Comparison of ENCODE assay signal across 10 cellular contexts in the genomic region with DNA sequence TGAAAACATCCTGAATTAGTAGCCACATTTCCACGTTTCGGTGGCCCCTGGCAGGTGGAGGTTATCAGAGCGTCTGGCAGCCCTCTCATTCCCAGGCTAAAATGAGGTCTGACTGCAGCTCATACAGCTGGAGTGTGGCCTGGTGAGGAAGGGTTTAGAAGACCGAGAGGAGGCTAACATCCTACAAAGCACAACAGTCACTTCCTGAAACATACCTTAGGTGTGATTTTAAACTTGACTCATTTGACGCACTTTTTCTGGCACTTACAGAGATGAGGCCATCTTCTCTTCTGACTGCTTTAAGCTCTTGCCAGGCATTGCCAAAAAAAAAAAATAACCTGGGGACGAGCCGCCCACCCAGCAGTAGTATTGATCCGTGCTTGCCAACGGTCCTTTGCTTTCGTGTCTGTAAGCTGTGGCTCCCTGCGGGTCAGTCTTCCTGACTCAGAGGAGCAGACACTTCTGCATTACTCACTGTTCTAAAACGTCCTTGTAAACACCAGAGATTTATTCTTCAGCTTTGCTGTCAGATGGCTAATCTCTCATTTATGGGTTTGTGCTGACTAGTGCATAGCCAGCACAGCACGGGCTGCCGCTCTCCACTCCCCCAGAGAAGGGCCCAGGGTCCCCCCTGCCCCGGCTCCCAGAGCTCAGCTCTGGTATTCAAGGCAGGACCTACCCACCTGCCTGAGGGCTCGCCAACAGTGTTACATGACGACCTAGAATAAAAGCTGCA.
DNase-seq lines count a peak whose midpoint lies in the region; ATAC-seq and TF ChIP-seq lines count a peak whose summit lies in the region.
"Had no signal": no experiment of that assay in that cellular context is flagged by ENCODE, and none has a peak within 500 bp of the region (broad histone marks: within the 10 kb centered on the region; RNA-seq: fewer than 3 reads in every experiment).

No MANE protein-coding gene starts in this region.

- H3K4me1 Mint-ChIP-seq in GM23338: peaks cover 52% of the 10 kb centered on the region

- no peak overlapping the region for H3K27ac Mint-ChIP-seq in GM23338
- H3K27ac Mint-ChIP-seq: dendritic cell treated with granulocyte-macrophage colony-stimulating factor and Interleukin-4, amounts not matched to agents 40 ng/mL and 50 ng/mL, for 4 days had no signal

- H3K9me2 ChIP-seq in GM23338 (ENCODE audit: insufficient read depth): no peaks in the 10 kb centered on the region

- H3K9me3 ChIP-seq in SJSA1 (replicated peaks) (no peaks in the 10 kb centered on the region), skeletal muscle satellite cell (replicated peaks; ENCODE audit: low read length) (no peaks in the 10 kb centered on the region)

- no peak overlapping the region; the same call in 1 of the 2 replicates for H3K4me2 ChIP-seq in GM23338
- H3K4me2 ChIP-seq in skeletal muscle satellite cell (ENCODE audit: low read length): peak overlapping the region; percentile 67

- H3K79me2 ChIP-seq in GM23338 (replicated peaks; ENCODE audit: insufficient read depth): no peaks in the 10 kb centered on the region

- H3K9me3 Mint-ChIP-seq in GM23338: no peaks in the 10 kb centered on the region
- H3K9me3 Mint-ChIP-seq: dendritic cell treated with granulocyte-macrophage colony-stimulating factor and Interleukin-4, amounts not matched to agents 40 ng/mL and 50 ng/mL, for 4 days had no signal

- no peaks in the 10 kb centered on the region for H4K20me1 ChIP-seq in GM23338 (replicated peaks; ENCODE audit: insufficient read depth)

- H3K36me3 ChIP-seq in GM23338 (ENCODE audit: insufficient read depth): no peaks in the 10 kb centered on the region
- no peaks in the 10 kb centered on the region for H3K36me3 ChIP-seq in SJSA1
- no peaks in the 10 kb centered on the region for H3K36me3 ChIP-seq in skeletal muscle satellite cell (ENCODE audit: insufficient read depth, low read length)

- H3K36me3 Mint-ChIP-seq in GM23338 (ENCODE audit: low read depth): no peaks in the 10 kb centered on the region

- H3K4me3 ChIP-seq in GM23338 (no peak overlapping the region), SJSA1 (no peak overlapping the region), skeletal muscle satellite cell (ENCODE audit: low read length) (no peak overlapping the region)

- H3K4me1 ChIP-seq in GM23338 (ENCODE audit: insufficient read depth) (peaks cover 6% of the 10 kb centered on the region; the same call in 1 of the 2 replicates), SJSA1 (replicated peaks) (no peaks in the 10 kb centered on the region), skeletal muscle satellite cell (ENCODE audit: control insufficient read depth, insufficient read depth, low read length) (peaks cover 21% of the 10 kb centered on the region)

- TF ChIP-seq CTCF in GM23338 (conservative IDR thresholded peaks at IDR 0.05; ENCODE audit: low read depth in 2 of 2): no peak

- H3K9ac ChIP-seq in skeletal muscle satellite cell (ENCODE audit: low read depth, low read length): peak overlapping the region; percentile 40

- peaks cover 3% of the 10 kb centered on the region for H3K27me3 Mint-ChIP-seq in GM23338 (ENCODE audit: insufficient read depth, low read depth, poor library complexity)

- H3K27me3 ChIP-seq in GM23338 (ENCODE audit: insufficient read depth): no peaks in the 10 kb centered on the region
- H3K27me3 ChIP-seq in SJSA1 (replicated peaks): no peaks in the 10 kb centered on the region
- no peaks in the 10 kb centered on the region for H3K27me3 ChIP-seq in skeletal muscle satellite cell (ENCODE audit: control insufficient read depth, insufficient read depth, low read length)

- H3K4me3 Mint-ChIP-seq in GM23338: no peak overlapping the region
- H3K4me3 Mint-ChIP-seq: dendritic cell treated with granulocyte-macrophage colony-stimulating factor and Interleukin-4, amounts not matched to agents 40 ng/mL and 50 ng/mL, for 4 days had no signal

- peak overlapping the region; percentile 53; the same call in 1 of the 2 replicates for H2AFZ ChIP-seq in GM23338

- ATAC-seq in GM23338: peak; percentile 84

- H3K27ac ChIP-seq in GM23338 (ENCODE audit: low read depth): no peak overlapping the region
- H3K27ac ChIP-seq in SJSA1: no peak overlapping the region

- no peaks in the 10 kb centered on the region for H3F3A ChIP-seq in GM23338 (replicated peaks; ENCODE audit: low read depth)

- peak; percentile 35 for DNase-seq in GM23338 (ENCODE audit: low spot score)
- DNase-seq in SJSA1 (ENCODE audit: low read depth in 1 of 2, low spot score in 2 of 2): peak; percentile 14 to 30
- DNase-seq in hepatic stellate cell (ENCODE audit: low spot score): peak; percentile 60
- no peak for DNase-seq in NCI-H774 (lab: John Stamatoyannopoulos, UW)
- no peak for DNase-seq in stimulated activated CD4-positive, alpha-beta T cell treated with anti-CD3 and anti-CD28 coated beads, Interleukin-15, amount 100 ng/mL, for 24 hours
- no peak for DNase-seq in NCI-H2227 treated with DMSO at 0.1 percent for 48 hours (lab: John Stamatoyannopoulos, UW)
- DNase-seq: activated CD4-positive, CD25-positive, alpha-beta regulatory T cell; NCI-H2081 treated with DMSO at 0.1 percent for 48 hours had no signal

TF ChIP-seq in GM23338, 12 proteins besides CTCF, POLR2A, EP300 and RAD21 (continues in another document):
- TF ChIP-seq, protein P1, sequence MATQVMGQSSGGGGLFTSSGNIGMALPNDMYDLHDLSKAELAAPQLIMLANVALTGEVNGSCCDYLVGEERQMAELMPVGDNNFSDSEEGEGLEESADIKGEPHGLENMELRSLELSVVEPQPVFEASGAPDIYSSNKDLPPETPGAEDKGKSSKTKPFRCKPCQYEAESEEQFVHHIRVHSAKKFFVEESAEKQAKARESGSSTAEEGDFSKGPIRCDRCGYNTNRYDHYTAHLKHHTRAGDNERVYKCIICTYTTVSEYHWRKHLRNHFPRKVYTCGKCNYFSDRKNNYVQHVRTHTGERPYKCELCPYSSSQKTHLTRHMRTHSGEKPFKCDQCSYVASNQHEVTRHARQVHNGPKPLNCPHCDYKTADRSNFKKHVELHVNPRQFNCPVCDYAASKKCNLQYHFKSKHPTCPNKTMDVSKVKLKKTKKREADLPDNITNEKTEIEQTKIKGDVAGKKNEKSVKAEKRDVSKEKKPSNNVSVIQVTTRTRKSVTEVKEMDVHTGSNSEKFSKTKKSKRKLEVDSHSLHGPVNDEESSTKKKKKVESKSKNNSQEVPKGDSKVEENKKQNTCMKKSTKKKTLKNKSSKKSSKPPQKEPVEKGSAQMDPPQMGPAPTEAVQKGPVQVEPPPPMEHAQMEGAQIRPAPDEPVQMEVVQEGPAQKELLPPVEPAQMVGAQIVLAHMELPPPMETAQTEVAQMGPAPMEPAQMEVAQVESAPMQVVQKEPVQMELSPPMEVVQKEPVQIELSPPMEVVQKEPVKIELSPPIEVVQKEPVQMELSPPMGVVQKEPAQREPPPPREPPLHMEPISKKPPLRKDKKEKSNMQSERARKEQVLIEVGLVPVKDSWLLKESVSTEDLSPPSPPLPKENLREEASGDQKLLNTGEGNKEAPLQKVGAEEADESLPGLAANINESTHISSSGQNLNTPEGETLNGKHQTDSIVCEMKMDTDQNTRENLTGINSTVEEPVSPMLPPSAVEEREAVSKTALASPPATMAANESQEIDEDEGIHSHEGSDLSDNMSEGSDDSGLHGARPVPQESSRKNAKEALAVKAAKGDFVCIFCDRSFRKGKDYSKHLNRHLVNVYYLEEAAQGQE (IDR thresholded peaks at IDR 0.05; ENCODE audit: unreplicated experiment): no peak
- TF ChIP-seq CREB1 (CRISPR knock-in tag; IDR thresholded peaks at IDR 0.05; ENCODE audit: low read depth) (no peak), NANOG (IDR thresholded peaks at IDR 0.05; ENCODE audit: borderline replicate concordance) (no peak), EZH2 (IDR thresholded peaks at IDR 0.05; ENCODE audit: low read depth, unreplicated experiment) (no peak), JUNB (IDR thresholded peaks at IDR 0.05; ENCODE audit: unreplicated experiment) (no peak), EZH2phosphoT487 (IDR thresholded peaks at IDR 0.05; ENCODE audit: unreplicated experiment) (no peak), POLR2AphosphoS5 (IDR thresholded peaks at IDR 0.05; ENCODE audit: low read depth) (no peak), ZNF114 (CRISPR knock-in tag; IDR thresholded peaks at IDR 0.05) (no peak)
- TF ChIP-seq, protein P2, sequence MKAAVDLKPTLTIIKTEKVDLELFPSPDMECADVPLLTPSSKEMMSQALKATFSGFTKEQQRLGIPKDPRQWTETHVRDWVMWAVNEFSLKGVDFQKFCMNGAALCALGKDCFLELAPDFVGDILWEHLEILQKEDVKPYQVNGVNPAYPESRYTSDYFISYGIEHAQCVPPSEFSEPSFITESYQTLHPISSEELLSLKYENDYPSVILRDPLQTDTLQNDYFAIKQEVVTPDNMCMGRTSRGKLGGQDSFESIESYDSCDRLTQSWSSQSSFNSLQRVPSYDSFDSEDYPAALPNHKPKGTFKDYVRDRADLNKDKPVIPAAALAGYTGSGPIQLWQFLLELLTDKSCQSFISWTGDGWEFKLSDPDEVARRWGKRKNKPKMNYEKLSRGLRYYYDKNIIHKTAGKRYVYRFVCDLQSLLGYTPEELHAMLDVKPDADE (IDR thresholded peaks at IDR 0.05): no peak

Comparison
In these comparisons a context has a peak if more than half of its experiments do, and no peak if none do; other contexts are left out.
1. DNase-seq: peak in GM23338 (single experiment), SJSA1 (2 of 2) and hepatic stellate cell (single experiment); none in NCI-H774 (single experiment), stimulated activated CD4-positive, alpha-beta T cell treated with anti-CD3 and anti-CD28 coated beads, Interleukin-15, amount 100 ng/mL, for 24 hours (single experiment) and NCI-H2227 treated with DMSO at 0.1 percent for 48 hours (single experiment).